Comparison of ENCODE assay signal across 27 cellular contexts in genomic region chr1:175734642-175735041, GRCh38. TPM values are rescaled to one million over a fixed set of nuclear protein-coding genes. Genes with fewer than 3 reads are reported as not detected.
"Had no signal": no experiment of that assay in that cellular context is flagged by ENCODE, and none has a peak within 500 bp of the region (broad histone marks: within the 10 kb centered on the region; RNA-seq: fewer than 3 reads in every experiment).

No MANE protein-coding gene starts in this region.

- H3K36me3 Mint-ChIP-seq: activated CD4-positive, alpha-beta memory T cell treated with anti-CD3 and anti-CD28 coated beads for 36 hours; activated naive CD4-positive, alpha-beta T cell treated with anti-CD3 and anti-CD28 coated beads, Interleukin-2, amount 50 U/mL, for 72 hours had no signal

- H3K9me3 ChIP-seq: ascending aorta, body of pancreas had no signal

- ATAC-seq: activated naive CD4-positive, alpha-beta T cell treated with anti-CD3 and anti-CD28 coated beads, Interleukin-2, amount 50 U/mL, for 72 hours; activated naive CD8-positive, alpha-beta T cell treated with anti-CD3 and anti-CD28 coated beads, Interleukin-2, amount 50 U/mL, for 24 hours; activated T-cell treated with anti-CD3 and anti-CD28 coated beads, Interleukin-2, amount 50 U/mL, for 4 hours; PC-3; T-helper 17 cell had no signal

- H3K36me3 ChIP-seq: ascending aorta had no signal

- H3K9me3 Mint-ChIP-seq: activated CD4-positive, alpha-beta T cell treated with anti-CD3 and anti-CD28 coated beads, Interleukin-2, amount 10 ng/mL, durations not matched to agents 24 days and 14 days; activated naive CD8-positive, alpha-beta T cell treated with anti-CD3 and anti-CD28 coated beads, Interleukin-2, amount 50 U/mL, for 24 hours; central memory CD8-positive, alpha-beta T cell had no signal

- H3K4me3 Mint-ChIP-seq: activated B cell treated with CpG ODN at 0.5 μM for 24 hours; activated CD4-positive, alpha-beta memory T cell treated with anti-CD3 and anti-CD28 coated beads for 36 hours; activated CD4-positive, alpha-beta T cell treated with anti-CD3 and anti-CD28 coated beads, Interleukin-2, amount 10 ng/mL, durations not matched to agents 24 days and 14 days; activated naive CD8-positive, alpha-beta T cell treated with anti-CD3 and anti-CD28 coated beads, Interleukin-2, amount 50 U/mL, for 24 hours; activated T-cell treated with anti-CD3 and anti-CD28 coated beads, Interleukin-2, amount 50 U/mL, for 4 hours; central memory CD8-positive, alpha-beta T cell; T-helper 17 cell had no signal

- H3K4me1 Mint-ChIP-seq: activated B cell treated with CpG ODN at 0.5 μM for 24 hours; activated CD4-positive, alpha-beta T cell treated with anti-CD3 and anti-CD28 coated beads, Interleukin-2, amount 10 ng/mL, durations not matched to agents 24 days and 14 days; activated naive CD8-positive, alpha-beta T cell treated with anti-CD3 and anti-CD28 coated beads, Interleukin-2, amount 50 U/mL, for 24 hours; central memory CD8-positive, alpha-beta T cell; T-helper 17 cell had no signal

- H3K4me1 ChIP-seq: ascending aorta, body of pancreas had no signal

- H3K27ac Mint-ChIP-seq: activated B cell treated with CpG ODN at 0.5 μM for 24 hours; activated CD4-positive, alpha-beta memory T cell treated with anti-CD3 and anti-CD28 coated beads for 36 hours; activated CD4-positive, alpha-beta T cell treated with anti-CD3 and anti-CD28 coated beads, Interleukin-2, amount 10 ng/mL, durations not matched to agents 24 days and 14 days; activated naive CD4-positive, alpha-beta T cell treated with anti-CD3 and anti-CD28 coated beads, Interleukin-2, amount 50 U/mL, for 72 hours; activated naive CD8-positive, alpha-beta T cell treated with anti-CD3 and anti-CD28 coated beads, Interleukin-2, amount 50 U/mL, for 24 hours; T-helper 17 cell had no signal

- H3K27me3 Mint-ChIP-seq: activated CD4-positive, alpha-beta T cell treated with anti-CD3 and anti-CD28 coated beads, Interleukin-2, amount 10 ng/mL, durations not matched to agents 24 days and 14 days had no signal

- H3K27me3 ChIP-seq: ascending aorta, body of pancreas had no signal

- H3K27ac ChIP-seq: ascending aorta, body of pancreas had no signal

- H3K4me3 ChIP-seq: ascending aorta, body of pancreas, K562 had no signal

- DNase-seq: activated B cell treated with CpG ODN at 0.5 μM for 24 hours; activated CD4-positive, alpha-beta memory T cell treated with anti-CD3 and anti-CD28 coated beads for 36 hours; activated CD4-positive, alpha-beta T cell treated with anti-CD3 and anti-CD28 coated beads for 1 hour; activated CD4-positive, alpha-beta T cell treated with anti-CD3 and anti-CD28 coated beads, Interleukin-2, amount 10 ng/mL, durations not matched to agents 24 days and 14 days; activated CD8-positive, alpha-beta memory T cell treated with anti-CD3 and anti-CD28 coated beads for 24 hours; activated effector memory CD4-positive, alpha-beta T cell treated with anti-CD3 and anti-CD28 coated beads, Interleukin-2, amount 50 U/mL, for 16 hours; activated naive CD4-positive, alpha-beta T cell treated with Interleukin-2 at 50 U/mL for 16 hours; activated naive CD8-positive, alpha-beta T cell treated with anti-CD3 and anti-CD28 coated beads, Interleukin-2, amount 50 U/mL, for 24 hours; activated T-cell treated with anti-CD3 and anti-CD28 coated beads, Interleukin-2, amount 50 U/mL, for 4 hours; amniotic stem cell; body of pancreas; cortex of kidney; Karpas-422; MM.1S; NCI-H1694 treated with DMSO at 0.1 percent for 48 hours; NCI-H2081; NCI-H69; PC-3; SIG-M5; T-helper 17 cell; T1000 had no signal

RNA-seq across cellular contexts. Expression of gene TNR, which starts 8.8 kb away (rescaled TPM):
- total RNA-seq: activated CD4-positive, alpha-beta memory T cell treated with anti-CD3 and anti-CD28 coated beads for 36 hours; activated naive CD4-positive, alpha-beta T cell treated with anti-CD3 and anti-CD28 coated beads, Interleukin-2, amount 50 U/mL, for 72 hours; activated T-cell treated with anti-CD3 and anti-CD28 coated beads, Interleukin-2, amount 50 U/mL, for 4 hours; ascending aorta; bronchial epithelial cell; K562; NCI-H460; PC-3 had no signal
- polyA plus RNA-seq: K562 had no signal
